Comparison of ENCODE assay signal across 18 cellular contexts in the genomic region with DNA sequence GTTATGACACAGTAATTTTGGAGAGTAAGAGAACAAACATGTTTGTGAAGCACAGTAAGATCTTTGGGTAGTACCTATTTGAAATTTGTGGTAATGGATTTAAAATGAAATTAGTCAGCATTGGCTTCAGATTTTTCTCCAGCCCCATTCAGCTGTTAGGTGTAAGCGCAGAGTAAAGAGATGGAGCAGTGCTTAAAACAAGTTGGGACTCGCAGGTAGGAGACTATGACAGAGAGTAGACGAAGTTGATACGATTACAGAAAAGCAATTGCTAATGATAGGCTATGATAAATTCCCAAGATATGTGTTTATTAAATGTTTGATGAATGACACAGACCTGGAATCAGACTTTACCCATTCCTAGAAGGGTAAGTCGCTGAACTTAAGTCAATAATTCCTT.
DNase-seq lines count a peak whose midpoint lies in the region; FAIRE-seq and TF ChIP-seq lines count a peak whose summit lies in the region.
"Had no signal": no experiment of that assay in that cellular context is flagged by ENCODE, and none has a peak within 500 bp of the region (broad histone marks: within the 10 kb centered on the region; RNA-seq: fewer than 3 reads in every experiment).

No MANE protein-coding gene starts in this region.

- no peak for TF ChIP-seq POLR2A in GM12891 (IDR thresholded peaks at IDR 0.05; ENCODE audit: low read depth, low read length)

- dilution Hi-C loops in mammary epithelial cell (cut with HindIII; ENCODE audit: low sequenced_read_pairs), result no loop called here

- no peak for TF ChIP-seq CTCF in RWPE1 (conservative IDR thresholded peaks at IDR 0.05; ENCODE audit: low read depth)
- no peak for TF ChIP-seq CTCF in mammary epithelial cell (conservative IDR thresholded peaks at IDR 0.05 in 1 of 2, IDR thresholded peaks at IDR 0.05 in 1 of 2; ENCODE audit: extremely low read depth in 1 of 2, insufficient read depth in 1 of 2, low read depth in 1 of 2, low read length in 2 of 2)
- TF ChIP-seq CTCF in fibroblast of the aortic adventitia (IDR thresholded peaks at IDR 0.05; ENCODE audit: insufficient read depth, low read length), result no peak

- H3K4me1 ChIP-seq in mammary epithelial cell (ENCODE audit: insufficient read depth, low read length), result peaks cover 38% of the 10 kb centered on the region
- H3K4me1 ChIP-seq in mesendoderm (ENCODE audit: control insufficient read depth, low read depth, low read length), result no peaks in the 10 kb centered on the region

- peak; percentile 40 for FAIRE-seq in GM12891 (lab: Jason Lieb, UNC)
- FAIRE-seq: GM18507, H54 had no signal

- no peak overlapping the region for H2BK5ac ChIP-seq in mesendoderm (ENCODE audit: low read length)

- no peak overlapping the region for H3K18ac ChIP-seq in mesendoderm (ENCODE audit: low read length)

- no peak overlapping the region for H3K56ac ChIP-seq in mesendoderm (ENCODE audit: low read length)

- intact Hi-C loops in mammary epithelial cell (cut with micrococcal nuclease), result loop anchor here (5.0 kb wide), 2 partner anchors 60 to 80 kb away; no protein-coding TSS in a partner anchor

- H3K27ac ChIP-seq in RWPE1 (no peak overlapping the region), mammary epithelial cell (ENCODE audit: insufficient read depth, low read depth, low read length) (peak overlapping the region; percentile 42), mesendoderm (ENCODE audit: low read depth, low read length) (no peak overlapping the region)
- H3K27ac ChIP-seq: BLaER1 treated with 17β-estradiol and CSF1 and Interleukin-3, amounts not matched to agents 10 nM and 100 nM; GM23248; HL-60 had no signal

- DNase-seq in GM12891 (ENCODE audit: insufficient read length, low spot score) (no peak), RWPE1 (ENCODE audit: low spot score) (peak; percentile 80), mammary epithelial cell (peak; percentile 96), fibroblast of the aortic adventitia (ENCODE audit: low read depth) (peak; percentile 50), anterior cingulate cortex (lab: John Stamatoyannopoulos, UW) (no peak), LoVo (ENCODE audit: low spot score) (no peak), Ammon's horn (ENCODE audit: low spot score) (no peak), mesendoderm (no peak)
- DNase-seq: 8988T; AML-193; CD4-positive, CD25-positive, alpha-beta regulatory T cell; DMS53; GF-D8; GM23248 had no signal

- H3K9ac ChIP-seq in mammary epithelial cell (ENCODE audit: insufficient read depth, low read length) (no peak overlapping the region), mesendoderm (ENCODE audit: low read length) (no peak overlapping the region)
- H3K9ac ChIP-seq: BLaER1 treated with 17β-estradiol and CSF1 and Interleukin-3, amounts not matched to agents 10 nM and 100 nM; GM23248 had no signal

- BruUV-seq in mammary epithelial cell (replicated peaks; lab: Mats Ljungman, UMichigan), result no TSS peak

- H3K9me3 ChIP-seq in mammary epithelial cell (replicated peaks; ENCODE audit: insufficient read depth, low read length), result no peaks in the 10 kb centered on the region

- no peak overlapping the region for H2BK15ac ChIP-seq in mesendoderm (replicated peaks; ENCODE audit: low read depth)

- H4K20me1 ChIP-seq in mammary epithelial cell (ENCODE audit: insufficient read depth, low read length), result no peaks in the 10 kb centered on the region
- H4K20me1 ChIP-seq: BLaER1 treated with 17β-estradiol and CSF1 and Interleukin-3, amounts not matched to agents 10 nM and 100 nM had no signal

- H3K27me3 ChIP-seq in mammary epithelial cell (ENCODE audit: insufficient read depth, low read length), result no peaks in the 10 kb centered on the region
- H3K27me3 ChIP-seq in mesendoderm (ENCODE audit: insufficient read depth, low read length, poor library complexity), result no peaks in the 10 kb centered on the region
- H3K27me3 ChIP-seq: BLaER1 treated with 17β-estradiol and CSF1 and Interleukin-3, amounts not matched to agents 10 nM and 100 nM had no signal

- no peak overlapping the region for H2AFZ ChIP-seq in mammary epithelial cell (ENCODE audit: low read depth, low read length)
- H2AFZ ChIP-seq: GM23248 had no signal

- H3K4me2 ChIP-seq in mammary epithelial cell (ENCODE audit: insufficient read depth, low read depth, low read length) (peak overlapping the region; percentile 35), mesendoderm (ENCODE audit: low read length) (no peak overlapping the region)

- no peaks in the 10 kb centered on the region for H3K79me1 ChIP-seq in mesendoderm (ENCODE audit: low read length)

- H2AK5ac ChIP-seq in mesendoderm (ENCODE audit: low read length), result no peak overlapping the region

- no peak overlapping the region for H3K4ac ChIP-seq in mesendoderm (ENCODE audit: low read depth, low read length)

- no peak overlapping the region for H3K23ac ChIP-seq in mesendoderm (ENCODE audit: low read length)

- no peak overlapping the region for H4K5ac ChIP-seq in mesendoderm (ENCODE audit: low read length)

- POLR2A ChIA-PET in RWPE1 (lab: Yijun Ruan, JAX; ENCODE audit: low non-redundant PET), result no interaction called here

- in situ Hi-C loops in mammary epithelial cell (cut with MboI; ENCODE audit: low sequenced_read_pairs in 2 of 2), result no loop called here

- H4K8ac ChIP-seq in mesendoderm (ENCODE audit: low read depth, low read length), result no peak overlapping the region

- H3K36me3 ChIP-seq in mammary epithelial cell (ENCODE audit: insufficient read depth, low read length), result no peaks in the 10 kb centered on the region
- no peaks in the 10 kb centered on the region for H3K36me3 ChIP-seq in mesendoderm (ENCODE audit: control insufficient read depth, insufficient read depth, low read length)

- H3K4me3 ChIP-seq in mammary epithelial cell (replicated peaks in 1 of 3; ENCODE audit: insufficient read depth in 1 of 3, low read depth in 2 of 3, low read length in 3 of 3), result no peak overlapping the region
- no peak overlapping the region for H3K4me3 ChIP-seq in fibroblast of the aortic adventitia (ENCODE audit: low read depth, low read length)
- H3K4me3 ChIP-seq in mesendoderm (ENCODE audit: low read length), result no peak overlapping the region
- H3K4me3 ChIP-seq: BLaER1 treated with 17β-estradiol and CSF1 and Interleukin-3, amounts not matched to agents 10 nM and 100 nM; GM23248 had no signal

- CTCF ChIA-PET in RWPE1 (lab: Yijun Ruan, JAX) (no interaction called here), mammary epithelial cell (lab: Charles Lee; ENCODE audit: low non-redundant PET) (no interaction called here)

- WGBS in mammary epithelial cell (ENCODE audit: low coverage, missing lambda C conversion rate), result 29% methylated on average over 5 of the region's 5 CpGs
- WGBS in mesendoderm (ENCODE audit: extremely low coverage, insufficient coverage, low lambda C conversion rate), result no CpG with 5 or more reads among the region's 5 CpGs

- H3K79me2 ChIP-seq in mammary epithelial cell (ENCODE audit: insufficient read depth, low read length), result no peaks in the 10 kb centered on the region
- no peaks in the 10 kb centered on the region for H3K79me2 ChIP-seq in mesendoderm (ENCODE audit: control insufficient read depth, insufficient read depth, low read length)

- no peak overlapping the region for H2BK120ac ChIP-seq in mesendoderm (ENCODE audit: low read depth, low read length)

TF ChIP-seq in GM12891, 5 proteins besides CTCF, POLR2A, EP300 and RAD21:
- TF ChIP-seq SPI1 (IDR thresholded peaks at IDR 0.05; ENCODE audit: low read depth, low read length) (no peak), PAX5 (IDR thresholded peaks at IDR 0.05; ENCODE audit: insufficient read depth, low read length, severe bottlenecking) (no peak), POU2F2 (IDR thresholded peaks at IDR 0.05; ENCODE audit: low read depth, low read length) (no peak), POLR2AphosphoS5 (IDR thresholded peaks at IDR 0.05; ENCODE audit: low read depth, low read length) (no peak), TAF1 (IDR thresholded peaks at IDR 0.05; ENCODE audit: low read depth, low read length) (no peak)
TF ChIP-seq in GM12891: peak in this region for 0.

Comparison
In these comparisons a context has a peak if more than half of its experiments do, and no peak if none do; other contexts are left out.
1. DNase-seq: peak in RWPE1 (single experiment), mammary epithelial cell (single experiment) and fibroblast of the aortic adventitia (single experiment); none in GM12891 (single experiment), anterior cingulate cortex (0 of 58), LoVo (single experiment), Ammon's horn (single experiment) and mesendoderm (single experiment).